7 cellular contexts compared by ENCODE assay signal in the genomic region with DNA sequence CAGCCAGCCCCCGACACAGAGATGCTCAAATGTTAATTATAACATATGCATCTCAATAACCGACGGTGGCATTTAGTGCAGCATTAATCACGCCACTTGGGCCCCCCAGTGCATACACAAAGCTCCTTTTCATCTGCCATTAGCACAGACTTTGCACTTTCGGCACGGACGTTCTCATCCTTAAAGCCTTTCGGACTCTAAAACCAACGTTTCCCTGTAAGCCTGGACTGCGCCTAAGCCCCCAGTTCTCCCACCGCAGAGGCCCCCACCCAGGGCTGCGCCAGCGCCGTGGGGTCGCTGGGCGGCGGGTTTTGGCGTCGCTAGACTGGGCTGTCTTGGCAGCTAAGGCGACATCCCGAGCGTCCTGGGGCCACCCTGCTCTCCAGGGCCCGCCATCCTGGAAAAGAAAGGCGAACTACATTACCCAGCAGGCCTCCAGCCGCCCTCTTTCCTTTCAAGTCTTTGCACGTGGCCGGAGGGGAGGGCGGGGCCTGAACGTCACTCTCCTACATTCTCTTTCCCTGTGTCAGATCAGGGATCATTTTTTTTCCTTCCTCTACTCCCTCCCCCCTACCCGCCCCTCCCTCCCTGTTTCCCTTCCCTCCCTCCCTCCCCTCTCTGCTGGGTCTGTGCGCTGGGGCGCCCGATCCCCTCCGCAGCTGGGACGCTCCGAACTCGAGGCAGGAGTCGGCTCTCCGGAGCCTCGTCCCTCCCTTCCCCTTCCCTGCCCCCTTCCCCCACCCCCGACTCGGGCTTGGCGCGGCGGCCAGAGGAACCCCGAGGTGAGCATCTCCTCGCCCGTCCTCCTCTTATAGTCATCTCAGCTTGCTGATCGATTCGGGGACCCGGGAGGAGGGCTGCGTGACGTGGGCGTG. TPM values are rescaled to one million over a fixed set of nuclear protein-coding genes. Genes with fewer than 3 reads are reported as not detected.
DNase-seq lines count a peak whose midpoint lies in the region; ATAC-seq, FAIRE-seq and TF ChIP-seq lines count a peak whose summit lies in the region.

CTIF (plus strand) TSS at position 501 of the 875 bp plus-strand sequence. CDS start 80,535 bp downstream, outside the sequence.

- H3K27me3 ChIP-seq in GM12878 (replicated peaks in 1 of 2; ENCODE audit: control insufficient read depth in 2 of 2, insufficient read depth in 2 of 2, low read length in 1 of 2) (no peaks in the 10 kb centered on the region; a peak in 1 of 4 replicates), hepatocyte (no peaks in the 10 kb centered on the region)

- ATAC-seq in GM18499 (IDR thresholded peaks at IDR 0.05; ENCODE audit: insufficient read depth, unreplicated experiment) (peak; percentile 55), HG02885 (IDR thresholded peaks at IDR 0.05; ENCODE audit: poor library complexity, unreplicated experiment) (peak; percentile 79), GM12878 (peak; percentile 89)

- H3K9ac ChIP-seq in GM12878 (ENCODE audit: control insufficient read depth, insufficient read depth, low read length), result peak within 1 kb of the TSS; percentile 60

- TF ChIP-seq RAD21 in GM12878 (IDR thresholded peaks at IDR 0.05; ENCODE audit: insufficient read depth, low read depth, low read length), result no peak

- H3K4me3 ChIP-seq in GM12878 (peak within 1 kb of the TSS; percentile 96), hepatocyte (peak within 1 kb of the TSS; percentile 90)

- H3K4me1 ChIP-seq in GM12878 (ENCODE audit: control insufficient read depth, insufficient read depth, low read length) (no peaks in the 10 kb centered on the region; the same call in 1 of the 2 replicates), hepatocyte (ENCODE audit: insufficient read depth) (peaks cover 22% of the 10 kb centered on the region)

- H3K79me2 ChIP-seq in GM12878 (ENCODE audit: control insufficient read depth, insufficient read depth, low read length) (no peaks in the 10 kb centered on the region), hepatocyte (peaks cover 35% of the 10 kb centered on the region)

- TF ChIP-seq EP300 in GM12878 (IDR thresholded peaks at IDR 0.05; ENCODE audit: borderline replicate concordance in 1 of 2, control insufficient read depth in 1 of 2, low read depth in 2 of 2, low read length in 2 of 2), result no peak

- RAD21 ChIA-PET in GM12878 (lab: Charles Lee; ENCODE audit: unreplicated experiment), result interaction anchor here (0.7 kb wide), 1 partner anchor 122 kb away, joined by 3 read pairs; no protein-coding TSS in a partner anchor

- BruUV-seq in GM12878 (replicated peaks; lab: Mats Ljungman, UMichigan), result no TSS peak

- FAIRE-seq in GM12878 (lab: Jason Lieb, UNC), result peak; percentile 79

- CTCF ChIA-PET in GM12878 (lab: Yijun Ruan, JAX), result no interaction called here

- no peaks in the 10 kb centered on the region for H3K36me3 ChIP-seq in GM12878 (ENCODE audit: control insufficient read depth in 2 of 2, insufficient read depth in 2 of 2, low read length in 1 of 2)
- no peaks in the 10 kb centered on the region for H3K36me3 ChIP-seq in hepatocyte (replicated peaks; ENCODE audit: insufficient read depth, low read depth)

- H3K4me2 ChIP-seq in GM12878 (ENCODE audit: control insufficient read depth, insufficient read depth) (peak within 1 kb of the TSS; percentile 99), hepatocyte (peak within 1 kb of the TSS; percentile 96)

- H3K9me2 ChIP-seq in hepatocyte (replicated peaks; ENCODE audit: insufficient read depth), result no peaks in the 10 kb centered on the region

- H4K20me1 ChIP-seq in GM12878 (ENCODE audit: control insufficient read depth, insufficient read depth), result no peaks in the 10 kb centered on the region
- peaks cover 12% of the 10 kb centered on the region for H4K20me1 ChIP-seq in hepatocyte (ENCODE audit: insufficient read depth, poor library complexity, severe bottlenecking)

- in situ Hi-C loops in GM12878 (cut with MboI), result no loop called here

- TF ChIP-seq CTCF in GM12878 (IDR thresholded peaks at IDR 0.05 in 2 of 3, conservative IDR thresholded peaks at IDR 0.05 in 1 of 3; ENCODE audit: control insufficient read depth in 2 of 3, extremely low read depth in 1 of 3, insufficient read depth in 1 of 3, low read depth in 3 of 3, low read length in 3 of 3) (no peak), hepatocyte (IDR thresholded peaks at IDR 0.05; ENCODE audit: poor library complexity) (no peak)

- intact Hi-C loops in GM12878 (cut with micrococcal nuclease; ENCODE audit: unreplicated experiment), result no loop called here

- peak; percentile 93 for DNase-seq in NCI-H1694 treated with DMSO at 0.1 percent for 48 hours (lab: John Stamatoyannopoulos, UW)
- DNase-seq in T-helper 2 cell, result peak in 4 of 5 experiments; percentile 41 to 69 (median 45)
- DNase-seq in GM12878 (ENCODE audit: low read depth, low spot score), result peak; percentile 12
- DNase-seq in hepatocyte (ENCODE audit: low spot score), result peak; percentile 98
- peak; percentile 98 for DNase-seq in putamen (ENCODE audit: low spot score)

- POLR2A ChIA-PET in GM12878 (lab: Charles Lee), result no interaction called here

- WGBS in GM12878 (ENCODE audit: insufficient coverage, insufficient replicate concordance, low lambda C conversion rate, missing lambda C conversion rate), result 14% methylated on average over 37 of the region's 54 CpGs
- 2% methylated on average over 39 of the region's 54 CpGs for WGBS in hepatocyte (ENCODE audit: low lambda C conversion rate, missing lambda C conversion rate)

- SMC1A ChIA-PET in GM12878 (lab: Charles Lee; ENCODE audit: uncharacterized antibody, unreplicated experiment), result no interaction called here

- peak within 1 kb of the TSS; percentile 90 for H2AFZ ChIP-seq in GM12878 (ENCODE audit: control insufficient read depth, low read depth, low read length)
- peak within 1 kb of the TSS; percentile 79 for H2AFZ ChIP-seq in hepatocyte

- TF ChIP-seq POLR2A in GM12878 (IDR thresholded peaks at IDR 0.05; ENCODE audit: low read depth, low read length), result 0 out of 2 replicates have a peak, but pooled peaks have one; percentile 34

- H3K9me3 ChIP-seq in GM12878 (replicated peaks; ENCODE audit: control insufficient read depth, insufficient read depth, low read length) (no peaks in the 10 kb centered on the region), hepatocyte (ENCODE audit: low read depth) (no peaks in the 10 kb centered on the region)

- H3K27ac ChIP-seq in GM12878 (ENCODE audit: control insufficient read depth, insufficient read depth) (no peak within 1 kb of the TSS), hepatocyte (peak within 1 kb of the TSS; percentile 96)

TF ChIP-seq in GM12878, 131 proteins besides CTCF, POLR2A, EP300 and RAD21 (continues in another document):
- TF ChIP-seq YY1 (IDR thresholded peaks at IDR 0.05; ENCODE audit: low read depth, low read length) (peak; percentile 97), NR2C1 (IDR thresholded peaks at IDR 0.05) (peak; percentile 29; the same call in 1 of the 2 replicates), CREB1 (IDR thresholded peaks at IDR 0.05; ENCODE audit: low read depth) (peak; percentile 76), TCF7 (IDR thresholded peaks at IDR 0.05; ENCODE audit: borderline replicate concordance) (peak; percentile 90), MXI1 (IDR thresholded peaks at IDR 0.05; ENCODE audit: low read depth, low read length) (peak; percentile 20; the same call in 1 of the 2 replicates), SP1 (IDR thresholded peaks at IDR 0.05; ENCODE audit: low read depth, low read length) (peak; percentile 52), ZNF24 (IDR thresholded peaks at IDR 0.05) (no peak)
- TF ChIP-seq, protein P1, sequence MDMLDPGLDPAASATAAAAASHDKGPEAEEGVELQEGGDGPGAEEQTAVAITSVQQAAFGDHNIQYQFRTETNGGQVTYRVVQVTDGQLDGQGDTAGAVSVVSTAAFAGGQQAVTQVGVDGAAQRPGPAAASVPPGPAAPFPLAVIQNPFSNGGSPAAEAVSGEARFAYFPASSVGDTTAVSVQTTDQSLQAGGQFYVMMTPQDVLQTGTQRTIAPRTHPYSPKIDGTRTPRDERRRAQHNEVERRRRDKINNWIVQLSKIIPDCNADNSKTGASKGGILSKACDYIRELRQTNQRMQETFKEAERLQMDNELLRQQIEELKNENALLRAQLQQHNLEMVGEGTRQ (IDR thresholded peaks at IDR 0.05; ENCODE audit: borderline replicate concordance, low read depth, low read length), result peak; percentile 60
- TF ChIP-seq, protein P2, sequence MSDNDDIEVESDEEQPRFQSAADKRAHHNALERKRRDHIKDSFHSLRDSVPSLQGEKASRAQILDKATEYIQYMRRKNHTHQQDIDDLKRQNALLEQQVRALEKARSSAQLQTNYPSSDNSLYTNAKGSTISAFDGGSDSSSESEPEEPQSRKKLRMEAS (IDR thresholded peaks at IDR 0.05; ENCODE audit: low read depth, low read length), result peak; percentile 65; the same call in 1 of the 2 replicates
- TF ChIP-seq, protein P3, sequence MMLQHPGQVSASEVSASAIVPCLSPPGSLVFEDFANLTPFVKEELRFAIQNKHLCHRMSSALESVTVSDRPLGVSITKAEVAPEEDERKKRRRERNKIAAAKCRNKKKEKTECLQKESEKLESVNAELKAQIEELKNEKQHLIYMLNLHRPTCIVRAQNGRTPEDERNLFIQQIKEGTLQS (IDR thresholded peaks at IDR 0.05; ENCODE audit: borderline replicate concordance, extremely low read depth, low read depth, low read length), result peak; percentile 66; the same call in 1 of the 2 replicates

RNA-seq across cellular contexts. Expression of gene CTIF, which starts in this region (rescaled TPM):
- 33.5 and 38.5 TPM in 2 replicates for total RNA-seq in GM12878 (2013; cell fraction: nucleolus; rRNA removed)
- 1.7 and 3.7 TPM in 2 replicates for total RNA-seq in GM12878 (2014; rRNA removed)
- total RNA-seq in GM12878 (2014; rRNA removed; fragmentation: Illumina TruSeq; extraction: Trizol), result 2.3 and 3.8 TPM in 2 replicates
- total RNA-seq in GM12878 (2021), result 11.6 and 11.7 TPM in 2 replicates
- polyA plus RNA-seq in GM12878 (2011; ENCODE audit: low read depth), result 2.6 TPM
- 1.7 and 2.7 TPM in 2 replicates for polyA plus RNA-seq in GM12878 (2011; rRNA removed)
- polyA plus RNA-seq in GM12878 (2011; cell fraction: cytosol; rRNA removed), result 1.5 and 3.2 TPM in 2 replicates
- 17.2 and 18.0 TPM in 2 replicates for polyA plus RNA-seq in GM12878 (2011; cell fraction: nucleus; rRNA removed)
- 8.4 and 9.2 TPM in 2 replicates for polyA plus RNA-seq in GM12878 (2012)
- 1.1 and 2.4 TPM in 2 replicates for polyA plus RNA-seq in GM12878 (2014; fragmentation: Illumina TruSeq; extraction: Trizol)
- under 1 TPM; 0.06 to 0.60 TPM for polyA plus RNA-seq in GM12878 (2014; fragmentation: Nextera tagmentation; extraction: Ambion mirVana)
- 5.8 and 6.2 TPM in 2 replicates for polyA plus RNA-seq in GM12878 (2014; rRNA removed)
- polyA plus RNA-seq in GM12878 (2016; fragmentation: Nextera tagmentation; extraction: Ambion mirVana), result 1 to 10 TPM; 1.6 to 2.6 TPM
- polyA minus RNA-seq in GM12878 (2011; rRNA and poly(A)+ RNA removed), result 3.1 and 4.2 TPM in 2 replicates
- polyA minus RNA-seq in GM12878 (2011; cell fraction: cytosol; rRNA and poly(A)+ RNA removed), result 1.3 and 2.6 TPM in 2 replicates
- polyA minus RNA-seq in GM12878 (2011; cell fraction: nucleus; rRNA and poly(A)+ RNA removed), result 3.1 and 13.4 TPM in 2 replicates
- total RNA-seq in hepatocyte, result 24.0 and 27.9 TPM in 2 replicates
- polyA plus RNA-seq in hepatocyte, result 22.1 and 24.9 TPM in 2 replicates

Comparison
In these comparisons a context has a peak if more than half of its experiments do, and no peak if none do; other contexts are left out.
1. DNase-seq: peak in every context shown above with its lines; median percentile 98 in hepatocyte; 98 in putamen; 93 in NCI-H1694 treated with DMSO at 0.1 percent for 48 hours; 45 in T-helper 2 cell; 12 in GM12878.